8 cellular contexts compared by ENCODE assay signal in the genomic region with DNA sequence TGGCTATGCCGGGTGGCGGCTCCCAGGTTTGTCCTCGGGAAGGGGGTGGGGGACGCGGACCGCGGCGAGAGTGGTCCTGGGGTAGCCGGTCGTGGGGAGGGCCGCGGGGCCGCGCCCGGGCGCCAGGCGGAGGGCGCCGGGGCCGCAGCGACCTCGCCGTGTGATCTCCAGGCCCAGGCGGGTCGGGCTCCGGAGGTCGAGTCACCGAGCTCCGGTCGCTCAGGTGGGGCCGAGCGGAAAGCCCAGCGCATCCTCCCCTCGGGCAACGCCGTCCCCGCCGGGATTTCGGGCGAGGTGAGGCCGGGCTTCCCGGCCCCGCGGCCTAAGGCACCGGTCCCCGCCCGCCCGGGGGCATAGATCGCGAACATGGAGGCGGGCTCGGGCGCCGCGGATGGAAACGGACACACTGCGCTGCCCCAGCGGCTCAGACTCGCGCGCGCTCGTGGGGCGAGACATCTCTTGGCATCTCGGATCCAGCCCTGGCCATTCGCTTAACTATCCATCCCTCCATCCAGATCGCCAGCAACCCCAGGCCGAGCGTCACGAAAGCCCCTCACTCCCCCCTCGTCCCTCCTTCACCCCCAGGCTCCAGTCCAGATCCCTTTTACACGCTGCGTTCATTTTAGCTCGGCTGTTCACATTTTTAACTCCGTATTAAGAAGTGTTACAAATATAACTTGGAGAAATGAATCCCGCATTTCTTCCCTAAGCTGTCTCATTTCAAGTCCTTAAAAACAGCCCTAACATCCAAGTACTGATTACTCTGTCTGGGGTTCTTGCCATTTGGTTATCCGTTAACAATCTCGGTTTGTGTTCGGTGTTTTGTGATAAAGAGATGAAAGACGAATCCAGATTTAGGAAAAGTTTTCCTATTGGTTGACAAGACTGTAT. TPM values are rescaled to one million over a fixed set of nuclear protein-coding genes. Genes with fewer than 3 reads are reported as not detected.
A peak's percentile ranks its signal among the peaks of the same experiment; 100 is the strongest.
DNase-seq lines count a peak whose midpoint lies in the region; ATAC-seq and TF ChIP-seq lines count a peak whose summit lies in the region.

No MANE protein-coding gene starts in this region.

- peak overlapping the region; percentile 21 for H3K27ac Mint-ChIP-seq in stimulated activated effector memory CD8-positive, alpha-beta T cell treated with anti-CD3 and anti-CD28 coated beads, Interleukin-12 subunit alpha, Interleukin-12 subunit beta, amount 100 ng/mL, for 72 hours

- no peaks in the 10 kb centered on the region for H3K36me3 Mint-ChIP-seq in stimulated activated effector memory CD8-positive, alpha-beta T cell treated with anti-CD3 and anti-CD28 coated beads, Interleukin-12 subunit alpha, Interleukin-12 subunit beta, amount 100 ng/mL, for 72 hours

- H3K27ac ChIP-seq in SJCRH30 (peak overlapping the region; percentile 82), coronary artery (peak overlapping the region; percentile 96 to 98)

- no peaks in the 10 kb centered on the region for H3K9me3 Mint-ChIP-seq in stimulated activated effector memory CD8-positive, alpha-beta T cell treated with anti-CD3 and anti-CD28 coated beads, Interleukin-12 subunit alpha, Interleukin-12 subunit beta, amount 100 ng/mL, for 72 hours

- peak; percentile 12 for ATAC-seq in GM21360 (IDR thresholded peaks at IDR 0.05; ENCODE audit: unreplicated experiment)
- peak; percentile 48 for ATAC-seq in stimulated activated effector memory CD8-positive, alpha-beta T cell treated with anti-CD3 and anti-CD28 coated beads, Interleukin-12 subunit alpha, Interleukin-12 subunit beta, amount 100 ng/mL, for 72 hours

- H3K9ac ChIP-seq in ES-I3 (ENCODE audit: low read depth, low read length): peak overlapping the region; percentile 93

- H3K4me1 ChIP-seq in ES-I3 (ENCODE audit: insufficient read depth, low read length): peaks cover 6% of the 10 kb centered on the region; the same call in 1 of the 2 replicates
- no peaks in the 10 kb centered on the region for H3K4me1 ChIP-seq in SJCRH30

- H3K4me3 ChIP-seq in SJCRH30: peak overlapping the region; percentile 96
- H3K4me3 ChIP-seq in coronary artery: peak overlapping the region; percentile 94

- H3K36me3 ChIP-seq in ES-I3 (ENCODE audit: insufficient read depth, low read length) (no peaks in the 10 kb centered on the region), SJCRH30 (no peaks in the 10 kb centered on the region)

- H3K27me3 ChIP-seq in SJCRH30: no peaks in the 10 kb centered on the region

- no peaks in the 10 kb centered on the region for H3K9me3 ChIP-seq in ES-I3 (ENCODE audit: control insufficient read depth, insufficient read depth, low read length)
- H3K9me3 ChIP-seq in SJCRH30 (replicated peaks): no peaks in the 10 kb centered on the region

- no peaks in the 10 kb centered on the region for H3K4me1 Mint-ChIP-seq in stimulated activated effector memory CD8-positive, alpha-beta T cell treated with anti-CD3 and anti-CD28 coated beads, Interleukin-12 subunit alpha, Interleukin-12 subunit beta, amount 100 ng/mL, for 72 hours

- DNase-seq in HT-29 (ENCODE audit: low spot score): peak; percentile 30
- DNase-seq in SJCRH30: peak; percentile 56 to 72
- DNase-seq in coronary artery (ENCODE audit: low spot score): peak; percentile 80
- peak; percentile 86 for DNase-seq in left kidney (ENCODE audit: low read depth, low spot score)
- peak in 1 of 2 donors; percentile 13 for DNase-seq in stimulated activated effector memory CD8-positive, alpha-beta T cell treated with anti-CD3 and anti-CD28 coated beads, Interleukin-12 subunit alpha, Interleukin-12 subunit beta, amount 100 ng/mL, for 72 hours (ENCODE audit: low spot score in 2 of 2)
- no peak for DNase-seq in SIG-M5 (lab: John Stamatoyannopoulos, UW)

- no peak for TF ChIP-seq CTCF in coronary artery (IDR thresholded peaks at IDR 0.05)

- peak overlapping the region; percentile 68 for H3K4me3 Mint-ChIP-seq in stimulated activated effector memory CD8-positive, alpha-beta T cell treated with anti-CD3 and anti-CD28 coated beads, Interleukin-12 subunit alpha, Interleukin-12 subunit beta, amount 100 ng/mL, for 72 hours

RNA-seq across cellular contexts. Expression of a gene that starts 0.5 kb away (rescaled TPM):
- 0.43 and 0.55 TPM in 2 replicates for total RNA-seq in HT-29 (2014; rRNA removed; shearing (Covaris generic))
- 6.0 and 6.7 TPM in 2 replicates for total RNA-seq in SJCRH30 (2014; rRNA removed; shearing (Covaris generic))
